Comparison of ENCODE assay signal across 22 cellular contexts in genomic region chr4:187321741-187322140, GRCh38.
DNase-seq lines count a peak whose midpoint lies in the region; TF ChIP-seq lines count a peak whose summit lies in the region.
"Had no signal": no experiment of that assay in that cellular context is flagged by ENCODE, and none has a peak within 500 bp of the region (broad histone marks: within the 10 kb centered on the region; RNA-seq: fewer than 3 reads in every experiment).

No MANE protein-coding gene starts in this region.

- peaks cover 53% of the 10 kb centered on the region for H3K27me3 ChIP-seq in A673 (replicated peaks; ENCODE audit: insufficient read depth, low read depth, low read length, poor library complexity)
- H3K27me3 ChIP-seq: BLaER1 had no signal

- DNase-seq in EH (ENCODE audit: low read depth) (peak; percentile 13), amniotic epithelial cell (ENCODE audit: low read depth) (peak; percentile 59), chondrocyte (ENCODE audit: low spot score) (no peak), kidney glomerular epithelial cell (lab: John Stamatoyannopoulos, UW) (peak; percentile 70), epidermal melanocyte (ENCODE audit: insufficient read length, low spot score) (no peak), A673 (ENCODE audit: low spot score) (no peak), SKM-1 (lab: John Stamatoyannopoulos, UW; ENCODE audit: unreplicated experiment) (no peak), GF-D8 (lab: John Stamatoyannopoulos, UW) (no peak)
- DNase-seq: CD4-positive, CD25-positive, alpha-beta regulatory T cell; DMS53; Karpas-422; NCI-H1092 treated with DMSO at 0.1 percent for 48 hours; NCI-H1436; NCI-H187; NCI-H2081 treated with DMSO at 0.1 percent for 48 hours; NCI-H2171; NCI-H226; NCI-H510A; NCI-H69; SHP77 had no signal

- no peak overlapping the region for H3K27ac ChIP-seq in A673 (ENCODE audit: low read depth, low read length, poor library complexity, severe bottlenecking)
- H3K27ac ChIP-seq: BLaER1, RWPE1 had no signal

- no peaks in the 10 kb centered on the region for H3K36me3 Mint-ChIP-seq in chondrocyte (ENCODE audit: low read depth)
- H3K36me3 Mint-ChIP-seq: CD4-positive, CD25-positive, alpha-beta regulatory T cell had no signal

- no peaks in the 10 kb centered on the region for H3K9me3 ChIP-seq in A673 (ENCODE audit: low read depth, low read length, poor library complexity, severe bottlenecking)

- peaks cover 11% of the 10 kb centered on the region for H3K4me1 Mint-ChIP-seq in chondrocyte (ENCODE audit: low read depth)
- H3K4me1 Mint-ChIP-seq: CD4-positive, CD25-positive, alpha-beta regulatory T cell had no signal

- no peak overlapping the region for H3K4me3 Mint-ChIP-seq in chondrocyte (ENCODE audit: unreplicated experiment)
- H3K4me3 Mint-ChIP-seq: CD4-positive, CD25-positive, alpha-beta regulatory T cell had no signal

- TF ChIP-seq CTCF in chondrocyte (IDR thresholded peaks at IDR 0.05) (no peak), A673 (conservative IDR thresholded peaks at IDR 0.05; ENCODE audit: low read depth, low read length) (no peak)

- no peaks in the 10 kb centered on the region for H3K4me1 ChIP-seq in A673 (ENCODE audit: insufficient read depth, low read length, poor library complexity, severe bottlenecking)
- H3K4me1 ChIP-seq: BLaER1 had no signal

- POLR2A ChIA-PET in A673 (lab: Charles Lee; ENCODE audit: low non-redundant PET) = no interaction called here

- peaks cover 18% of the 10 kb centered on the region for H3K9me3 Mint-ChIP-seq in chondrocyte (ENCODE audit: low read depth)

- no peaks in the 10 kb centered on the region for H3K36me3 ChIP-seq in A673 (ENCODE audit: insufficient read depth, low read length, poor library complexity, severe bottlenecking)
- H3K36me3 ChIP-seq: BLaER1 had no signal

- CTCF ChIA-PET in A673 (lab: Charles Lee) = no interaction called here

- peak overlapping the region; percentile 69 for H3K27ac Mint-ChIP-seq in chondrocyte (ENCODE audit: unreplicated experiment)
- H3K27ac Mint-ChIP-seq: CD4-positive, CD25-positive, alpha-beta regulatory T cell had no signal

- no peaks in the 10 kb centered on the region for H3K27me3 Mint-ChIP-seq in chondrocyte (ENCODE audit: low read depth)
- H3K27me3 Mint-ChIP-seq: CD4-positive, CD25-positive, alpha-beta regulatory T cell had no signal

- H3K4me3 ChIP-seq in A673 (ENCODE audit: low read depth, low read length, poor library complexity, severe bottlenecking) = no peak overlapping the region
- H3K4me3 ChIP-seq: BLaER1 had no signal

- intact Hi-C loops in A673 (cut with micrococcal nuclease; ENCODE audit: unreplicated experiment) = no loop called here

- no TSS peak for BruUV-seq in A673 (replicated peaks; lab: Mats Ljungman, UMichigan)

Comparison
In these comparisons a context has a peak if more than half of its experiments do, and no peak if none do; other contexts are left out.
1. DNase-seq: peak in EH (single experiment), amniotic epithelial cell (single experiment) and kidney glomerular epithelial cell (single experiment); none in chondrocyte (single experiment), epidermal melanocyte (single experiment), A673 (single experiment), SKM-1 (single experiment) and GF-D8 (single experiment).